In the genomic region with DNA sequence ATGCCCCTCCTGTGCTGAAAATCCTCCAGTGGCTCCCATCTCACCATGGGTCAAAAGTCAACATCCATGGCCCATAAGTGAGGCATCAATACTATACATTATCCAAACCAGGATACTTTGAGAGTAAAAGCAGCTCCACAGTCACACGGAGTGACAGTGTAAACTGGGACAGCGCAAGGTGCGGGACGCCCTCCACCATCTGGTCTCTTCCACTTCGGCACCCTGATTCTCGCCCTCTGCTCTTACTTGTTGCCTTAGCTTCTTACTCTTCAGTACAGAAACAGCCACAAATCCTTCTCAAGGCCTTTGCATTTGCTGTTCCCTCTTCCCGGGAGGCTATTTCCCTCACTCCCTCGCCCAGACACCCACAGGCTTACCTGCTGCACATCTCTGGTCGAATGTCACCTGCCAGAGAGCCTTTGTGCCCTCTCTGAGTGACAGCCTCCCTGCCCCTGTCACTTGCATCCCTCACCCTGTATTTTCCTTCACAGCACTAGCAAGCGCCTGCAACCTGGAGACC, we compare ENCODE assay signal across 2 cellular contexts.
TF ChIP-seq lines count a peak whose summit lies in the region.

No MANE protein-coding gene starts in this region.

TF ChIP-seq in H1, 55 proteins besides CTCF, POLR2A, EP300 and RAD21:
- TF ChIP-seq SRF (IDR thresholded peaks at IDR 0.05; ENCODE audit: low read depth, low read length): no peak
- no peak for TF ChIP-seq JUN (IDR thresholded peaks at IDR 0.05; ENCODE audit: low read depth, low read length)
- TF ChIP-seq, protein P1, sequence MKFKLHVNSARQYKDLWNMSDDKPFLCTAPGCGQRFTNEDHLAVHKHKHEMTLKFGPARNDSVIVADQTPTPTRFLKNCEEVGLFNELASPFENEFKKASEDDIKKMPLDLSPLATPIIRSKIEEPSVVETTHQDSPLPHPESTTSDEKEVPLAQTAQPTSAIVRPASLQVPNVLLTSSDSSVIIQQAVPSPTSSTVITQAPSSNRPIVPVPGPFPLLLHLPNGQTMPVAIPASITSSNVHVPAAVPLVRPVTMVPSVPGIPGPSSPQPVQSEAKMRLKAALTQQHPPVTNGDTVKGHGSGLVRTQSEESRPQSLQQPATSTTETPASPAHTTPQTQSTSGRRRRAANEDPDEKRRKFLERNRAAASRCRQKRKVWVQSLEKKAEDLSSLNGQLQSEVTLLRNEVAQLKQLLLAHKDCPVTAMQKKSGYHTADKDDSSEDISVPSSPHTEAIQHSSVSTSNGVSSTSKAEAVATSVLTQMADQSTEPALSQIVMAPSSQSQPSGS (IDR thresholded peaks at IDR 0.05; ENCODE audit: low read length): no peak
- no peak for TF ChIP-seq CHD2 (IDR thresholded peaks at IDR 0.05; ENCODE audit: low read length)
- TF ChIP-seq TEAD4 (IDR thresholded peaks at IDR 0.05; ENCODE audit: low read depth, low read length): no peak
- TF ChIP-seq ZNF274 (IDR thresholded peaks at IDR 0.05; ENCODE audit: borderline replicate concordance, extremely low read depth, low read length): no peak
- no peak for TF ChIP-seq SIN3A (conservative IDR thresholded peaks at IDR 0.05 in 1 of 2, IDR thresholded peaks at IDR 0.05 in 1 of 2; ENCODE audit: low read depth in 1 of 2, low read length in 2 of 2)
TF ChIP-seq in H1: peak in this region for 0.

TF ChIP-seq in neural cell, 6 proteins besides CTCF, POLR2A, EP300 and RAD21:
- TF ChIP-seq, protein P2, sequence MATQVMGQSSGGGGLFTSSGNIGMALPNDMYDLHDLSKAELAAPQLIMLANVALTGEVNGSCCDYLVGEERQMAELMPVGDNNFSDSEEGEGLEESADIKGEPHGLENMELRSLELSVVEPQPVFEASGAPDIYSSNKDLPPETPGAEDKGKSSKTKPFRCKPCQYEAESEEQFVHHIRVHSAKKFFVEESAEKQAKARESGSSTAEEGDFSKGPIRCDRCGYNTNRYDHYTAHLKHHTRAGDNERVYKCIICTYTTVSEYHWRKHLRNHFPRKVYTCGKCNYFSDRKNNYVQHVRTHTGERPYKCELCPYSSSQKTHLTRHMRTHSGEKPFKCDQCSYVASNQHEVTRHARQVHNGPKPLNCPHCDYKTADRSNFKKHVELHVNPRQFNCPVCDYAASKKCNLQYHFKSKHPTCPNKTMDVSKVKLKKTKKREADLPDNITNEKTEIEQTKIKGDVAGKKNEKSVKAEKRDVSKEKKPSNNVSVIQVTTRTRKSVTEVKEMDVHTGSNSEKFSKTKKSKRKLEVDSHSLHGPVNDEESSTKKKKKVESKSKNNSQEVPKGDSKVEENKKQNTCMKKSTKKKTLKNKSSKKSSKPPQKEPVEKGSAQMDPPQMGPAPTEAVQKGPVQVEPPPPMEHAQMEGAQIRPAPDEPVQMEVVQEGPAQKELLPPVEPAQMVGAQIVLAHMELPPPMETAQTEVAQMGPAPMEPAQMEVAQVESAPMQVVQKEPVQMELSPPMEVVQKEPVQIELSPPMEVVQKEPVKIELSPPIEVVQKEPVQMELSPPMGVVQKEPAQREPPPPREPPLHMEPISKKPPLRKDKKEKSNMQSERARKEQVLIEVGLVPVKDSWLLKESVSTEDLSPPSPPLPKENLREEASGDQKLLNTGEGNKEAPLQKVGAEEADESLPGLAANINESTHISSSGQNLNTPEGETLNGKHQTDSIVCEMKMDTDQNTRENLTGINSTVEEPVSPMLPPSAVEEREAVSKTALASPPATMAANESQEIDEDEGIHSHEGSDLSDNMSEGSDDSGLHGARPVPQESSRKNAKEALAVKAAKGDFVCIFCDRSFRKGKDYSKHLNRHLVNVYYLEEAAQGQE (IDR thresholded peaks at IDR 0.05; ENCODE audit: borderline replicate concordance): no peak
- TF ChIP-seq SMC3 (conservative IDR thresholded peaks at IDR 0.05; ENCODE audit: poor library complexity) (no peak), TAF1 (IDR thresholded peaks at IDR 0.05; ENCODE audit: low read depth) (no peak), EZH2 (IDR thresholded peaks at IDR 0.05; ENCODE audit: borderline replicate concordance, insufficient read depth, low read length, poor library complexity, severe bottlenecking) (no peak), MXI1 (conservative IDR thresholded peaks at IDR 0.05; ENCODE audit: poor library complexity, severe bottlenecking) (no peak), POLR2AphosphoS5 (IDR thresholded peaks at IDR 0.05) (no peak)
